1 cellular context compared by ENCODE assay signal in the genomic region with DNA sequence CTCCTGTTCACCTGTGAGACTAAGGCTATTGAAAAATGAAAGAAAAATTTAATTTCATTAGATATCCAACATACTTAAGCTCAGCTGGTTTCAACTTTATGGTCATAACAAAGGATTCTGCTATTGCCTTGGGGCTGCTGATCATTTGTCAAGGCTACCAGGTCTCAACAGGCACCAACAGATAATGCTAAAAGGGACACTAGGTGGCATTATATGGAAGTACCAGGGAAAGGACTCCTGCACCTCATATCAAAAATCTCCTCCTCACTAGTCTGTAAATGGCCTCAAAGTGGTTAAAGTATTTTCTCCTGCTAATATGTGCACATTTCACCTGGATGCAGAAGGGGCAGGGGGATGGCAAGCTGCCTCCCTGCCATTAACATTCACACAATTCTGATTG.
TF ChIP-seq lines count a peak whose summit lies in the region.

No MANE protein-coding gene starts in this region.

TF ChIP-seq in H1, 55 proteins besides CTCF, POLR2A, EP300 and RAD21:
- TF ChIP-seq, protein P1, sequence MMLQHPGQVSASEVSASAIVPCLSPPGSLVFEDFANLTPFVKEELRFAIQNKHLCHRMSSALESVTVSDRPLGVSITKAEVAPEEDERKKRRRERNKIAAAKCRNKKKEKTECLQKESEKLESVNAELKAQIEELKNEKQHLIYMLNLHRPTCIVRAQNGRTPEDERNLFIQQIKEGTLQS (IDR thresholded peaks at IDR 0.05; ENCODE audit: insufficient read depth, low read depth, low read length) = no peak
- no peak for TF ChIP-seq RNF2 (IDR thresholded peaks at IDR 0.05; ENCODE audit: borderline replicate concordance, low read depth, low read length, missing control alignments, poor library complexity, severe bottlenecking)
